ENCODE assay signal across 1 cellular context in genomic region chr16:86579268-86580062, GRCh38.
TF ChIP-seq lines count a peak whose summit lies in the region.

No MANE protein-coding gene starts in this region.

TF ChIP-seq in IMR-90, 13 proteins besides CTCF, POLR2A, EP300 and RAD21:
- no peak for TF ChIP-seq BHLHE40 (IDR thresholded peaks at IDR 0.05; ENCODE audit: low read depth, low read length)
- no peak for TF ChIP-seq RCOR1 (IDR thresholded peaks at IDR 0.05; ENCODE audit: insufficient replicate concordance, low read length)
- TF ChIP-seq MAZ (IDR thresholded peaks at IDR 0.05; ENCODE audit: borderline replicate concordance, low read depth, low read length), result no peak
